In genomic region chr16:66943426-66944053, GRCh38 we compare ENCODE assay signal across 30 cellular contexts. TPM values are rescaled to one million over a fixed set of nuclear protein-coding genes. Genes with fewer than 3 reads are reported as not detected.
"Had no signal": no experiment of that assay in that cellular context is flagged by ENCODE, and none has a peak within 500 bp of the region (broad histone marks: within the 10 kb centered on the region; RNA-seq: fewer than 3 reads in every experiment).

No MANE protein-coding gene starts in this region.

- H3K9ac ChIP-seq: parathyroid adenoma had no signal

- H3K79me2 ChIP-seq: hepatocyte, parathyroid adenoma had no signal

- ATAC-seq: foreskin keratinocyte; gastroesophageal sphincter; heart left ventricle; left lobe of liver; natural killer cell; right cardiac atrium; stimulated activated memory B cell treated with anti-CD40 and anti-IgM and Interleukin-4, amounts not matched to agents 10 μg/mL and 1 μg/mL and 100 μg/mL, for 72 hours; stimulated activated naive CD8-positive, alpha-beta T cell treated with anti-CD3 and anti-CD28 coated beads, Interleukin-15, Interleukin-2, amounts not matched to agents 100 U/mL and 50 U/mL, for 24 hours had no signal

- FAIRE-seq: endothelial cell of umbilical vein, kidney had no signal

- H3K4me1 ChIP-seq: colonic mucosa, foreskin keratinocyte had no signal

- H3K4me2 ChIP-seq: hepatocyte had no signal

- DNase-seq: colonic mucosa; effector CD8-positive, alpha-beta T cell; foreskin keratinocyte; heart left ventricle; kidney; natural killer cell; right cardiac atrium; sigmoid colon; stimulated activated CD4-positive, alpha-beta T cell treated with anti-CD3 and anti-CD28 coated beads, Interleukin-2, amount 100 ng/mL, for 24 hours; stimulated activated CD4-positive, alpha-beta T cell treated with anti-CD3 and anti-CD28 coated beads, Interleukin-4, amount 100 ng/mL, for 24 hours; stimulated activated naive CD8-positive, alpha-beta T cell treated with anti-CD3 and anti-CD28 coated beads, Interleukin-15, Interleukin-2, amounts not matched to agents 100 U/mL and 50 U/mL, for 24 hours; substantia nigra; testis; tibial artery had no signal

- H3K4me3 ChIP-seq: colonic mucosa, esophagus muscularis mucosa, gastroesophageal sphincter, heart left ventricle, hepatocyte, lung, sigmoid colon, testis, tibial artery had no signal

- H3K27ac ChIP-seq: colonic mucosa, esophagus muscularis mucosa, foreskin keratinocyte, gastroesophageal sphincter, heart left ventricle, hepatocyte, parathyroid adenoma, sigmoid colon, testis, tibial artery had no signal

- H3K9me3 ChIP-seq: colonic mucosa, esophagus muscularis mucosa, gastroesophageal sphincter, heart left ventricle, sigmoid colon, testis, tibial artery had no signal

- H2AFZ ChIP-seq: hepatocyte, parathyroid adenoma had no signal

- H3K27me3 ChIP-seq: colonic mucosa, esophagus muscularis mucosa, foreskin keratinocyte, gastroesophageal sphincter, hepatocyte, sigmoid colon, testis, tibial artery had no signal

RNA-seq across cellular contexts. Expression of gene CES3, which starts 17.5 kb away (rescaled TPM):
- total RNA-seq: endothelial cell of umbilical vein, urinary bladder had no signal

RNA-seq across cellular contexts. Expression of gene CDH16, which starts 24.9 kb away (rescaled TPM):
- total RNA-seq: endothelial cell of umbilical vein, fibroblast of lung, foreskin keratinocyte, gastroesophageal sphincter, left lobe of liver, mononuclear cell, natural killer cell, omental fat pad, progenitor cell of endocrine pancreas, sigmoid colon, skeletal muscle tissue, urinary bladder had no signal
- polyA plus RNA-seq: endothelial cell of umbilical vein, fibroblast of lung, liver, neural cell, urinary bladder had no signal
